In genomic region chr11:59918987-59919589, GRCh38 we compare ENCODE assay signal across 8 cellular contexts. TPM values are rescaled to one million over a fixed set of nuclear protein-coding genes. Genes with fewer than 3 reads are reported as not detected.
A peak's percentile ranks its signal among the peaks of the same experiment; 100 is the strongest.
DNase-seq lines count a peak whose midpoint lies in the region; ATAC-seq, FAIRE-seq and TF ChIP-seq lines count a peak whose summit lies in the region.

No MANE protein-coding gene starts in this region.

- no TSS peak for BruUV-seq in OCI-LY7 (replicated peaks; lab: Mats Ljungman, UMichigan)

- intact Hi-C loops in OCI-LY7 (cut with micrococcal nuclease; ENCODE audit: unreplicated experiment) = loop anchor here (2.0 kb wide), 2 partner anchors 96 to 164 kb away; partner anchors contain the start of gene STX3

- H3K79me2 ChIP-seq in OCI-LY7 (ENCODE audit: insufficient read depth, low read depth, low read length) = no peaks in the 10 kb centered on the region

- ATAC-seq in GM18520 (IDR thresholded peaks at IDR 0.05; ENCODE audit: unreplicated experiment) = no peak

- H4K20me1 ChIP-seq in OCI-LY7 (ENCODE audit: insufficient read depth, low read length) = no peaks in the 10 kb centered on the region

- no peaks in the 10 kb centered on the region for H3K36me3 ChIP-seq in OCI-LY7 (ENCODE audit: insufficient read depth, low read length)
- H3K36me3 ChIP-seq in small intestine (ENCODE audit: control insufficient read depth in 2 of 2, insufficient read depth in 2 of 2, low read length in 2 of 2) = no peaks in the 10 kb centered on the region

- H3K9me3 ChIP-seq in OCI-LY7 (ENCODE audit: low read length) = peaks cover 11% of the 10 kb centered on the region; the same call in 1 of the 2 replicates
- H3K9me3 ChIP-seq in small intestine (ENCODE audit: control insufficient read depth, low read depth) = peaks cover 3% of the 10 kb centered on the region

- TF ChIP-seq CTCF in GM20000 (IDR thresholded peaks at IDR 0.05; ENCODE audit: extremely low read depth, missing control alignments) (peak; percentile 46), OCI-LY7 (conservative IDR thresholded peaks at IDR 0.05; ENCODE audit: low read length) (peak; percentile 88)

- H2AFZ ChIP-seq in OCI-LY7 (ENCODE audit: low read length) = no peak overlapping the region

- CTCF ChIA-PET in OCI-LY7 (lab: Charles Lee; ENCODE audit: unreplicated experiment) = interaction anchor here (1.6 kb wide), 1 partner anchor 117 kb away, joined by 3 read pairs; no protein-coding TSS in a partner anchor

- H3K4me2 ChIP-seq in OCI-LY7 (ENCODE audit: low read length) = no peak overlapping the region

- H3K27ac ChIP-seq in OCI-LY7 (ENCODE audit: low read depth, low read length, poor library complexity, severe bottlenecking) (no peak overlapping the region), epithelial cell of prostate (peak overlapping the region; percentile 15), small intestine (ENCODE audit: low read depth in 1 of 2, low read length in 1 of 2) (no peak overlapping the region)

- H3K4me1 ChIP-seq in OCI-LY7 (ENCODE audit: insufficient read depth, low read length, poor library complexity, severe bottlenecking) (no peaks in the 10 kb centered on the region), small intestine (ENCODE audit: control insufficient read depth in 2 of 2, insufficient read depth in 1 of 2, low read depth in 1 of 2, low read length in 1 of 2) (no peaks in the 10 kb centered on the region)

- no peak for FAIRE-seq in small intestine (lab: Jason Lieb, UNC)

- WGBS in small intestine, 3 donors = 46 to 59% (median 51%) methylated on average over 3 of the region's 3 CpGs

- H3K9me2 ChIP-seq in OCI-LY7 (ENCODE audit: insufficient read depth, low read length) = no peaks in the 10 kb centered on the region

- no peak overlapping the region for H3K4me3 ChIP-seq in OCI-LY7 (ENCODE audit: low read depth, low read length, poor library complexity, severe bottlenecking)
- H3K4me3 ChIP-seq in small intestine (ENCODE audit: low read depth in 1 of 2, low read length in 2 of 2) = no peak overlapping the region

- no peaks in the 10 kb centered on the region for H3K27me3 ChIP-seq in small intestine (ENCODE audit: control insufficient read depth in 2 of 2, insufficient read depth in 2 of 2, low read length in 2 of 2)

- POLR2A ChIA-PET in OCI-LY7 (lab: Charles Lee) = no interaction called here

- DNase-seq in COLO668 (lab: John Stamatoyannopoulos, UW; ENCODE audit: unreplicated experiment) (peak; percentile 11), GM20000 (ENCODE audit: low spot score) (no peak), OCI-LY7 (ENCODE audit: low spot score) (peak; percentile 64), epithelial cell of prostate (ENCODE audit: low read depth, low spot score) (no peak), small intestine (peak; percentile 41), ureter (ENCODE audit: low spot score) (no peak), superior temporal gyrus (ENCODE audit: extremely low spot score) (no peak)

RNA-seq across cellular contexts. Expression of gene OOSP1, which starts 19.1 kb away (rescaled TPM):
- total RNA-seq in OCI-LY7 (2014; rRNA removed; shearing (Covaris generic)) = not detected in 2 replicates
- total RNA-seq in OCI-LY7 (2022) = not detected in 2 replicates
- polyA plus RNA-seq in small intestine = not detected
- total RNA-seq in ureter = not detected

RNA-seq across cellular contexts. Expression of gene OOSP3, which starts 40.5 kb away (rescaled TPM):
- total RNA-seq in OCI-LY7 (2014; rRNA removed; shearing (Covaris generic)) = not detected in 2 replicates
- total RNA-seq in OCI-LY7 (2022) (not detected in 2 replicates), ureter (not detected)
- polyA plus RNA-seq in small intestine = not detected

RNA-seq across cellular contexts. Expression of gene OOSP4A, which starts 44.7 kb away (rescaled TPM):
- total RNA-seq in OCI-LY7 (2014; rRNA removed; shearing (Covaris generic)) = not detected in 2 replicates
- total RNA-seq in OCI-LY7 (2022) (not detected in 2 replicates), ureter (not detected)
- polyA plus RNA-seq in small intestine = not detected

RNA-seq across cellular contexts. Expression of gene TCN1, which starts 52.8 kb away (rescaled TPM):
- not detected in 2 replicates for total RNA-seq in OCI-LY7 (2014; rRNA removed; shearing (Covaris generic))
- not detected in 2 replicates for total RNA-seq in OCI-LY7 (2022)
- 1 to 10 TPM in 1 of 3 donors, not detected in 2; 1.9 TPM for polyA plus RNA-seq in small intestine
- 3.3 TPM for total RNA-seq in ureter

Comparison
In these comparisons a context has a peak if more than half of its experiments do, and no peak if none do; other contexts are left out.
1. DNase-seq: peak in COLO668 (single experiment), OCI-LY7 (single experiment) and small intestine (single experiment); none in GM20000 (single experiment), epithelial cell of prostate (single experiment), ureter (single experiment) and superior temporal gyrus (single experiment).